Comparison of ENCODE assay signal across 12 cellular contexts in the genomic region with DNA sequence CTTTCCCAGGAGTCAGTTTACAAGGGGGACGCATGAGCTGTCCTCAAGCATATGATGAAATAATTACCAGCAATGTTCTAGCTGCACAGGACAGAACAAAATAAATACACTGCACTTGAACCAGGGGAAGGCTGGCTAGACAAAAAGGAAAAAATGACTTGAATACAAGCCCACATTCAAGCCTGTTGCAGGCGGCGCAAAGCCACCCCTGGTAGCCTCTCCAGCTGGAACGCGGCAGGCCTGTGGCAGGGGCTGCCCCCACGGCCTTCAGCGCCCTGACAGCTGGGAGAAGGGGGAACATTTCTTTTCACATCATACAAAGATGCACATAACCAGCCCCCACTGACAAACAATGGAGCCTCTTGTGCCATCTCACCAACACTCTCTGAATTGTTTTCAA. TPM values are rescaled to one million over a fixed set of nuclear protein-coding genes. Genes with fewer than 3 reads are reported as not detected.
A peak's percentile ranks its signal among the peaks of the same experiment; 100 is the strongest.
DNase-seq lines count a peak whose midpoint lies in the region; TF ChIP-seq lines count a peak whose summit lies in the region.
"Had no signal": no experiment of that assay in that cellular context is flagged by ENCODE, and none has a peak within 500 bp of the region (broad histone marks: within the 10 kb centered on the region; RNA-seq: fewer than 3 reads in every experiment).

No MANE protein-coding gene starts in this region.

- H3K27ac ChIP-seq in AG04450 (ENCODE audit: low read depth, low read length) (peak overlapping the region; percentile 31), stomach (no peak overlapping the region)

- no peak overlapping the region for H3K4me3 ChIP-seq in AG04450 (ENCODE audit: low read depth, low read length)
- H3K4me3 ChIP-seq in choroid plexus epithelial cell (ENCODE audit: low read depth, low read length), result no peak overlapping the region
- H3K4me3 ChIP-seq in stomach, result no peak overlapping the region

- H3K9me3 ChIP-seq in AG04450 (ENCODE audit: control insufficient read depth, insufficient read depth, low read length) (no peaks in the 10 kb centered on the region; the same call in 1 of the 2 replicates), stomach (no peaks in the 10 kb centered on the region)

- TF ChIP-seq CTCF in AG04450 (IDR thresholded peaks at IDR 0.05; ENCODE audit: low read depth, low read length), result no peak
- no peak for TF ChIP-seq CTCF in choroid plexus epithelial cell (conservative IDR thresholded peaks at IDR 0.05; ENCODE audit: low read depth, low read length)
- TF ChIP-seq CTCF in stomach (IDR thresholded peaks at IDR 0.05), result no peak

- TF ChIP-seq EP300 in stomach (IDR thresholded peaks at IDR 0.05), result no peak

- POLR2A ChIA-PET in AG04450 (lab: Yijun Ruan, JAX), result interaction anchor here (0.7 kb wide), 1 partner anchor 57 kb away, joined by 3 read pairs; a partner anchor contains a TSS

- H3K27me3 ChIP-seq in AG04450 (ENCODE audit: control insufficient read depth, insufficient read depth, low read length) (no peaks in the 10 kb centered on the region), stomach (no peaks in the 10 kb centered on the region)

- CTCF ChIA-PET in AG04450 (lab: Charles Lee), result interaction anchor here (1.0 to 1.2 kb wide), 2 partner anchors 16 to 18 kb away, joined by 3 read pairs; no protein-coding TSS in a partner anchor

- H3K4me1 ChIP-seq in stomach, result no peaks in the 10 kb centered on the region

- no peak for DNase-seq in AG04450 (ENCODE audit: low read depth, low spot score)
- DNase-seq in NCI-H2029 (lab: John Stamatoyannopoulos, UW), result peak; percentile 84
- DNase-seq in choroid plexus epithelial cell (ENCODE audit: low read depth), result peak; percentile 38
- peak; percentile 81 for DNase-seq in middle frontal gyrus (ENCODE audit: extremely low spot score, low spot score)
- DNase-seq in stomach, result no peak
- DNase-seq in COR-L47 (lab: John Stamatoyannopoulos, UW), result no peak
- DNase-seq in RPMI8226, result no peak
- DNase-seq in stimulated activated naive CD4-positive, alpha-beta T cell (lab: John Stamatoyannopoulos, UW), result no peak
- DNase-seq: activated B cell treated with CpG ODN at 0.5 μM for 24 hours, cerebellar nuclear complex, KG1, NCI-H2227 treated with DMSO at 0.1 percent for 48 hours had no signal

- intact Hi-C loops in stomach (cut with DNase I; ENCODE audit: low total_unique reads), result no loop called here

- 80 to 89% (median 88%) methylated on average over 7 of the region's 7 CpGs for WGBS in stomach, 5 donors

- no peak for TF ChIP-seq POLR2A in stomach (IDR thresholded peaks at IDR 0.05)

- peaks cover 40 to 100% (median 95%) of the 10 kb centered on the region in 4 donors for H3K36me3 ChIP-seq in stomach

RNA-seq across cellular contexts. Expression of a gene that starts 57.1 kb away (rescaled TPM):
- polyA plus RNA-seq in AG04450 (2011; rRNA removed), result 71.2 and 73.4 TPM in 2 replicates
- polyA minus RNA-seq in AG04450 (2011; rRNA and poly(A)+ RNA removed), result 54.0 and 63.0 TPM in 2 replicates
- 10 to 100 TPM; 11.3 to 49.0 (median 27.7) TPM for total RNA-seq in stomach
- polyA plus RNA-seq in stomach, result 10 to 100 TPM; 13.9 to 22.5 (median 16.1) TPM

Comparison
In these comparisons a context has a peak if more than half of its experiments do, and no peak if none do; other contexts are left out.
1. DNase-seq: peak in NCI-H2029 (single experiment), choroid plexus epithelial cell (single experiment) and middle frontal gyrus (single experiment); none in AG04450 (single experiment), stomach (single experiment), COR-L47 (single experiment), RPMI8226 (single experiment) and stimulated activated naive CD4-positive, alpha-beta T cell (0 of 6).